In the genomic region with DNA sequence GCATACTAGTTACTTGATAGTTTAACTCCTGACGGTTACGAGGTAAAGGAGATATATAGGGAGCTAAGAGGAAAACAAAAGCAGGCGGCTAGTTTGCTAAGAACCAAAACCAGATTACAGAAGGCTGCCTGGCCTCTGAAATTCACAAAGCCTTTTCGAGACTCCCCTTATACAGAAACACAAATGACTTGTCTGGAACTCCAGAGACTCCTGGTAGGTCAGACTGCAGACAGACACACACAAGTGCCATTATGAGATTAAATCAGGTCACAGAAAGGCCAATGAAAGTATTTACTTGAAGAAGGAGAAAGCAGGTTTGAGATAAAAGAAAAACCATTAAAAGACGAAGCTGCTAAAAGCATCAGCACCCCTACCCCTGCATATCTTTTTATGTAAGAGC, we compare ENCODE assay signal across 19 cellular contexts.
DNase-seq lines count a peak whose midpoint lies in the region; ATAC-seq, FAIRE-seq and TF ChIP-seq lines count a peak whose summit lies in the region.
"Had no signal": no experiment of that assay in that cellular context is flagged by ENCODE, and none has a peak within 500 bp of the region (broad histone marks: within the 10 kb centered on the region; RNA-seq: fewer than 3 reads in every experiment).

No MANE protein-coding gene starts in this region.

- no peak for TF ChIP-seq POLR2A in K562 (conservative IDR thresholded peaks at IDR 0.05)

- H3K27ac Mint-ChIP-seq in mesothelial cell of epicardium = peak overlapping the region; percentile 71
- H3K27ac Mint-ChIP-seq: CD4-positive, alpha-beta T cell; H9 had no signal

- H3K9me1 ChIP-seq in K562 (ENCODE audit: control insufficient read depth, insufficient read depth, low read length) = no peaks in the 10 kb centered on the region

- no peak for TF ChIP-seq EP300 in K562 (IDR thresholded peaks at IDR 0.05; ENCODE audit: low read length)

- POLR2A ChIA-PET in K562 (lab: Yijun Ruan, JAX) = no interaction called here

- H3K4me1 ChIP-seq in cardiac muscle cell (ENCODE audit: low read depth) = peaks cover 25% of the 10 kb centered on the region
- H3K4me1 ChIP-seq in right cardiac atrium (ENCODE audit: control insufficient read depth, insufficient read depth, low read length) = no peaks in the 10 kb centered on the region
- H3K4me1 ChIP-seq in K562 (replicated peaks in 1 of 2; ENCODE audit: control insufficient read depth in 2 of 2, insufficient read depth in 2 of 2, low read length in 2 of 2) = no peaks in the 10 kb centered on the region
- H3K4me1 ChIP-seq: Caco-2 had no signal

- H3K9ac ChIP-seq in K562 (ENCODE audit: insufficient read depth in 1 of 2, low read depth in 2 of 2, low read length in 2 of 2) = no peak overlapping the region

- H2AFZ ChIP-seq in K562 (ENCODE audit: low read depth, low read length) = no peak overlapping the region

- no peak overlapping the region for H3K4me2 ChIP-seq in K562 (ENCODE audit: insufficient read depth, low read length)

- H3K36me3 ChIP-seq in cardiac muscle cell = no peaks in the 10 kb centered on the region
- H3K36me3 ChIP-seq in K562 (ENCODE audit: control insufficient read depth, insufficient read depth, low read length) = no peaks in the 10 kb centered on the region; the same call in 2 of the 3 replicates

- CTCF ChIA-PET in K562 (lab: Yijun Ruan, JAX; ENCODE audit: low intra/inter-chr PET ratio) = no interaction called here

- in situ Hi-C loops in K562 (cut with MboI) = no loop called here

- ATAC-seq in right cardiac atrium (no peak), K562 (peak; percentile 51; the same call in 2 of the 3 replicates), HG03439 (IDR thresholded peaks at IDR 0.05; ENCODE audit: unreplicated experiment) (no peak), GM19328 (IDR thresholded peaks at IDR 0.05; ENCODE audit: unreplicated experiment) (no peak)

- H3K4me3 Mint-ChIP-seq in mesothelial cell of epicardium = no peak overlapping the region
- H3K4me3 Mint-ChIP-seq: CD4-positive, alpha-beta T cell; H9 had no signal

- no peak for TF ChIP-seq CTCF in cardiac muscle cell (IDR thresholded peaks at IDR 0.05; ENCODE audit: low read depth, low read length)
- no peak for TF ChIP-seq CTCF in K562 (IDR thresholded peaks at IDR 0.05 in 2 of 3, conservative IDR thresholded peaks at IDR 0.05 in 1 of 3; ENCODE audit: insufficient read depth in 2 of 3, low read depth in 1 of 3, low read length in 3 of 3)
- no peak for TF ChIP-seq CTCF in mesothelial cell of epicardium (IDR thresholded peaks at IDR 0.05; ENCODE audit: unreplicated experiment)
- no peak for TF ChIP-seq CTCF in coronary artery (IDR thresholded peaks at IDR 0.05)

- H3K27me3 ChIP-seq in cardiac muscle cell (no peaks in the 10 kb centered on the region), right cardiac atrium (ENCODE audit: control insufficient read depth, insufficient read depth) (no peaks in the 10 kb centered on the region), K562 (ENCODE audit: control insufficient read depth in 2 of 2, insufficient read depth in 2 of 2, low read length in 2 of 2) (no peaks in the 10 kb centered on the region)

- FAIRE-seq in K562 (lab: Jason Lieb, UNC) = no peak
- FAIRE-seq: A204.1, D721Med, G401.6, GM12891, GM18507, H1 had no signal

- no peaks in the 10 kb centered on the region for H3K79me2 ChIP-seq in K562 (ENCODE audit: control insufficient read depth, insufficient read depth, low read length)

- H3K4me1 Mint-ChIP-seq in mesothelial cell of epicardium = peaks cover 62% of the 10 kb centered on the region

- DNase-seq in cardiac muscle cell (ENCODE audit: low read depth in 1 of 2, low spot score in 1 of 2) (peak in 1 of 2 donors; percentile 33), right cardiac atrium (no peak), K562 (ENCODE audit: extremely low read depth in 1 of 4, low spot score in 3 of 4) (peak in 2 of 4 experiments; percentile 2 to 9), mesothelial cell of epicardium (ENCODE audit: low spot score in 2 of 2, unreplicated experiment in 2 of 2) (no peak), coronary artery (ENCODE audit: low spot score) (no peak)
- DNase-seq: ACHN; AML-193; Caco-2; CD4-positive, alpha-beta T cell; H9 had no signal

- WGBS in right cardiac atrium = 93% methylated on average over 5 of the region's 5 CpGs
- WGBS in K562 (ENCODE audit: insufficient coverage, low coverage, missing lambda C conversion rate) = 47% methylated on average over 5 of the region's 5 CpGs

- H3K9me3 ChIP-seq in cardiac muscle cell (ENCODE audit: low read depth) (no peaks in the 10 kb centered on the region), right cardiac atrium (ENCODE audit: control insufficient read depth, low read length) (no peaks in the 10 kb centered on the region), K562 (replicated peaks; ENCODE audit: control insufficient read depth, insufficient read depth, low read depth, low read length) (no peaks in the 10 kb centered on the region)
- H3K9me3 ChIP-seq: Caco-2 had no signal

- no peaks in the 10 kb centered on the region for H4K20me1 ChIP-seq in K562 (replicated peaks; ENCODE audit: control insufficient read depth, insufficient read depth, low read length)

- H3K9me3 Mint-ChIP-seq in mesothelial cell of epicardium = no peaks in the 10 kb centered on the region
- H3K9me3 Mint-ChIP-seq: CD4-positive, alpha-beta T cell; H9 had no signal

- H3K36me3 Mint-ChIP-seq in mesothelial cell of epicardium = peaks cover 17% of the 10 kb centered on the region

- no peak for TF ChIP-seq RAD21 in K562 (CRISPR knock-in tag; conservative IDR thresholded peaks at IDR 0.05 in 1 of 2, IDR thresholded peaks at IDR 0.05 in 1 of 2)

- BruUV-seq in K562 (replicated peaks; lab: Mats Ljungman, UMichigan) = no TSS peak

- intact Hi-C loops in right cardiac atrium (cut with DNase I) = no loop called here
- intact Hi-C loops in K562 (cut with micrococcal nuclease) = no loop called here

- H3K4me3 ChIP-seq in cardiac muscle cell = no peak overlapping the region
- H3K4me3 ChIP-seq in right cardiac atrium (ENCODE audit: low read length) = no peak overlapping the region
- no peak overlapping the region for H3K4me3 ChIP-seq in K562
- H3K4me3 ChIP-seq in coronary artery = no peak overlapping the region

- peak overlapping the region; percentile 32 for H3K27ac ChIP-seq in cardiac muscle cell
- no peak overlapping the region for H3K27ac ChIP-seq in right cardiac atrium (ENCODE audit: low read length)
- H3K27ac ChIP-seq in K562 (ENCODE audit: extremely low read depth, low read depth, low read length) = no peak overlapping the region
- no peak overlapping the region for H3K27ac ChIP-seq in coronary artery
- H3K27ac ChIP-seq: C4-2B had no signal

- H3K27me3 Mint-ChIP-seq in mesothelial cell of epicardium (ENCODE audit: low read depth) = no peaks in the 10 kb centered on the region
- H3K27me3 Mint-ChIP-seq: CD4-positive, alpha-beta T cell had no signal

TF ChIP-seq in K562, 482 proteins besides CTCF, POLR2A, EP300 and RAD21 (continues in another document):
- TF ChIP-seq HMBOX1 (IDR thresholded peaks at IDR 0.05) (peak; percentile 28; the same call in 1 of the 2 replicates), CBFA2T3 (IDR thresholded peaks at IDR 0.05) (peak; percentile 19; the same call in 1 of the 2 replicates), POLR3A (IDR thresholded peaks at IDR 0.05; ENCODE audit: borderline replicate concordance, extremely low read depth, insufficient read depth, insufficient read length) (no peak), MCM3 (IDR thresholded peaks at IDR 0.05) (no peak), MECOM (CRISPR knock-in tag; IDR thresholded peaks at IDR 0.05) (no peak), ZNF316 (IDR thresholded peaks at IDR 0.05) (no peak), ZKSCAN1 (IDR thresholded peaks at IDR 0.05; ENCODE audit: low read depth, low read length) (no peak)
- TF ChIP-seq, protein P1, sequence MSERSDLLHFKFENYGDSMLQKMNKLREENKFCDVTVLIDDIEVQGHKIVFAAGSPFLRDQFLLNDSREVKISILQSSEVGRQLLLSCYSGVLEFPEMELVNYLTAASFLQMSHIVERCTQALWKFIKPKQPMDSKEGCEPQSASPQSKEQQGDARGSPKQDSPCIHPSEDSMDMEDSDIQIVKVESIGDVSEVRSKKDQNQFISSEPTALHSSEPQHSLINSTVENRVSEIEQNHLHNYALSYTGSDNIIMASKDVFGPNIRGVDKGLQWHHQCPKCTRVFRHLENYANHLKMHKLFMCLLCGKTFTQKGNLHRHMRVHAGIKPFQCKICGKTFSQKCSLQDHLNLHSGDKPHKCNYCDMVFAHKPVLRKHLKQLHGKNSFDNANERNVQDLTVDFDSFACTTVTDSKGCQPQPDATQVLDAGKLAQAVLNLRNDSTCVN (CRISPR knock-in tag; IDR thresholded peaks at IDR 0.05) = no peak
